Comparison of ENCODE assay signal across 17 cellular contexts in the genomic region with DNA sequence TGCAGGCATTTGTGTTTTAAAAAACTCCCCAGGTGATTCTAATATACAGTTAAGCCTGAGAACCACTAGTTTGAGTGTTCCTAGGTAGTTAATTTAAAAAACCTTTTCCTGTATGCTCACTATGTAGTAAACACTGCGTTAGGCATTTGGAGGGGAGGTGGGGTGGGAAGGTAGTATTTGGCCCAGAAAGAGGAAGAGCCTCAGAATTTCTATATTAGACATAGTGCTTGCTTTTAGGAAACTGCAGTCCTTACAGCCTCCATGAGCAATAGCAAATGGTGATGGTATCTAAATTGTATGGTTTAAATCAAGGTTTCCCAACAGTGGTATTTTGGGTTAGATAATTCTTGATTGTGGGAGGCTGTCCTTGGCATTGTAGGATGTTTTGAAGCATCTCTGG.
DNase-seq lines count a peak whose midpoint lies in the region; ATAC-seq and TF ChIP-seq lines count a peak whose summit lies in the region.
"Had no signal": no experiment of that assay in that cellular context is flagged by ENCODE, and none has a peak within 500 bp of the region (broad histone marks: within the 10 kb centered on the region; RNA-seq: fewer than 3 reads in every experiment).

No MANE protein-coding gene starts in this region.

- CTCF ChIA-PET in T-cell (lab: Charles Lee), result interaction anchor here in 1 of 2 donors (0.7 kb wide), 1 partner anchor 24 kb away, joined by 3 read pairs; no protein-coding TSS in a partner anchor

- POLR2A ChIA-PET in T-cell (lab: Charles Lee), result no interaction called here

- peak overlapping the region; percentile 32 to 92 (median 83) for H3K27ac Mint-ChIP-seq in IgD-negative memory B cell
- peak overlapping the region; percentile 73 to 79 for H3K27ac Mint-ChIP-seq in T-cell
- peak overlapping the region; percentile 86 for H3K27ac Mint-ChIP-seq in memory B cell

- H3K36me3 Mint-ChIP-seq in IgD-negative memory B cell, result no peaks in the 10 kb centered on the region
- peaks cover 6% of the 10 kb centered on the region for H3K36me3 Mint-ChIP-seq in T-cell
- peaks cover 2% of the 10 kb centered on the region for H3K36me3 Mint-ChIP-seq in memory B cell

- H3K4me1 Mint-ChIP-seq in IgD-negative memory B cell, result peaks cover 51 to 68% (median 57%) of the 10 kb centered on the region in 3 donors
- H3K4me1 Mint-ChIP-seq in T-cell, result peaks cover 71 to 79% (median 73%) of the 10 kb centered on the region in 3 donors
- H3K4me1 Mint-ChIP-seq in memory B cell, result peaks cover 55% of the 10 kb centered on the region

- H3K4me3 Mint-ChIP-seq in IgD-negative memory B cell (peak overlapping the region in 3 of 4 donors; percentile 3 to 82 (median 78)), T-cell (peak overlapping the region in 1 of 3 donors; percentile 12), memory B cell (peak overlapping the region; percentile 27)

- H3K4me2 ChIP-seq in hepatocyte, result no peak overlapping the region

- H3K27ac ChIP-seq in hepatocyte, result no peak overlapping the region
- H3K27ac ChIP-seq: gastroesophageal sphincter, right lobe of liver, vagina had no signal

- H3K9me3 ChIP-seq in hepatocyte (ENCODE audit: low read depth), result no peaks in the 10 kb centered on the region
- H3K9me3 ChIP-seq: gastroesophageal sphincter, right lobe of liver, stomach, vagina had no signal

- peaks cover 4% of the 10 kb centered on the region for H3K4me1 ChIP-seq in hepatocyte (ENCODE audit: insufficient read depth)
- H3K4me1 ChIP-seq: gastroesophageal sphincter, right lobe of liver had no signal

- H4K20me1 ChIP-seq in hepatocyte (ENCODE audit: insufficient read depth, poor library complexity, severe bottlenecking), result no peaks in the 10 kb centered on the region

- no peaks in the 10 kb centered on the region for H3K9me3 Mint-ChIP-seq in IgD-negative memory B cell
- H3K9me3 Mint-ChIP-seq in T-cell, result no peaks in the 10 kb centered on the region
- H3K9me3 Mint-ChIP-seq in memory B cell, result no peaks in the 10 kb centered on the region

- ATAC-seq in T-cell (replicated peaks in 1 of 4) (no peak), memory B cell (ENCODE audit: low read depth) (peak; percentile 76), HG03095 (IDR thresholded peaks at IDR 0.05; ENCODE audit: unreplicated experiment) (no peak)
- ATAC-seq: gastroesophageal sphincter had no signal

- H3K36me3 ChIP-seq in hepatocyte (replicated peaks; ENCODE audit: insufficient read depth, low read depth), result no peaks in the 10 kb centered on the region
- H3K36me3 ChIP-seq: gastroesophageal sphincter, right lobe of liver, stomach, vagina had no signal

- no peaks in the 10 kb centered on the region for H3K79me2 ChIP-seq in hepatocyte

- TF ChIP-seq CTCF in hepatocyte (IDR thresholded peaks at IDR 0.05; ENCODE audit: poor library complexity), result no peak

- peak; percentile 57 for DNase-seq in CD1c-positive myeloid dendritic cell (ENCODE audit: extremely low spot score)
- DNase-seq in T-cell, result no peak
- DNase-seq in memory B cell (ENCODE audit: low spot score in 2 of 2), result no peak
- no peak for DNase-seq in hepatocyte (ENCODE audit: low spot score)
- no peak for DNase-seq in NCI-H2107 treated with DMSO at 0.1 percent for 48 hours (lab: John Stamatoyannopoulos, UW; ENCODE audit: unreplicated experiment)
- no peak for DNase-seq in NK-92 (lab: John Stamatoyannopoulos, UW; ENCODE audit: unreplicated experiment)
- DNase-seq: amygdala, caudate nucleus, erythroblast, NCI-H1417 treated with DMSO at 0.1 percent for 48 hours, NCI-H2171 treated with DMSO at 0.1 percent for 48 hours, right lobe of liver, stomach had no signal

- no peaks in the 10 kb centered on the region for H3K27me3 ChIP-seq in hepatocyte
- H3K27me3 ChIP-seq: gastroesophageal sphincter, right lobe of liver, stomach, vagina had no signal

- WGBS in hepatocyte (ENCODE audit: low lambda C conversion rate, missing lambda C conversion rate), result 87% methylated on average over 1 of the region's 1 CpG

- H2AFZ ChIP-seq in hepatocyte, result no peak overlapping the region

- no peaks in the 10 kb centered on the region for H3K27me3 Mint-ChIP-seq in IgD-negative memory B cell
- H3K27me3 Mint-ChIP-seq in T-cell, result no peaks in the 10 kb centered on the region
- no peaks in the 10 kb centered on the region for H3K27me3 Mint-ChIP-seq in memory B cell

- no peaks in the 10 kb centered on the region for H3K9me2 ChIP-seq in hepatocyte (replicated peaks; ENCODE audit: insufficient read depth)

- H3K4me3 ChIP-seq in hepatocyte, result no peak overlapping the region
- H3K4me3 ChIP-seq: gastroesophageal sphincter, right lobe of liver, stomach, vagina had no signal
